1 cellular context compared by ENCODE assay signal in genomic region chr4:129546531-129546930, GRCh38.
TF ChIP-seq lines count a peak whose summit lies in the region.

No MANE protein-coding gene starts in this region.

TF ChIP-seq in endothelial cell of umbilical vein, 7 proteins besides CTCF, POLR2A, EP300 and RAD21:
- TF ChIP-seq FOS (IDR thresholded peaks at IDR 0.05; ENCODE audit: borderline replicate concordance, insufficient read depth, low read length) (no peak), GATA2 (IDR thresholded peaks at IDR 0.05; ENCODE audit: insufficient read depth, insufficient read length, low read depth, low read length) (no peak), EZH2 (IDR thresholded peaks at IDR 0.05; ENCODE audit: borderline replicate concordance, low read depth, low read length, severe bottlenecking) (no peak), JUN (IDR thresholded peaks at IDR 0.05; ENCODE audit: borderline replicate concordance, insufficient read depth, insufficient read length, low read depth) (no peak), POLR2AphosphoS5 (IDR thresholded peaks at IDR 0.05; ENCODE audit: insufficient read depth, low read depth, low read length) (no peak), MYC (IDR thresholded peaks at IDR 0.05; ENCODE audit: low read depth, low read length) (no peak)
- TF ChIP-seq, protein P1, sequence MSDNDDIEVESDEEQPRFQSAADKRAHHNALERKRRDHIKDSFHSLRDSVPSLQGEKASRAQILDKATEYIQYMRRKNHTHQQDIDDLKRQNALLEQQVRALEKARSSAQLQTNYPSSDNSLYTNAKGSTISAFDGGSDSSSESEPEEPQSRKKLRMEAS (IDR thresholded peaks at IDR 0.05; ENCODE audit: insufficient read depth, insufficient read length) = no peak
